22 cellular contexts compared by ENCODE assay signal in the genomic region with DNA sequence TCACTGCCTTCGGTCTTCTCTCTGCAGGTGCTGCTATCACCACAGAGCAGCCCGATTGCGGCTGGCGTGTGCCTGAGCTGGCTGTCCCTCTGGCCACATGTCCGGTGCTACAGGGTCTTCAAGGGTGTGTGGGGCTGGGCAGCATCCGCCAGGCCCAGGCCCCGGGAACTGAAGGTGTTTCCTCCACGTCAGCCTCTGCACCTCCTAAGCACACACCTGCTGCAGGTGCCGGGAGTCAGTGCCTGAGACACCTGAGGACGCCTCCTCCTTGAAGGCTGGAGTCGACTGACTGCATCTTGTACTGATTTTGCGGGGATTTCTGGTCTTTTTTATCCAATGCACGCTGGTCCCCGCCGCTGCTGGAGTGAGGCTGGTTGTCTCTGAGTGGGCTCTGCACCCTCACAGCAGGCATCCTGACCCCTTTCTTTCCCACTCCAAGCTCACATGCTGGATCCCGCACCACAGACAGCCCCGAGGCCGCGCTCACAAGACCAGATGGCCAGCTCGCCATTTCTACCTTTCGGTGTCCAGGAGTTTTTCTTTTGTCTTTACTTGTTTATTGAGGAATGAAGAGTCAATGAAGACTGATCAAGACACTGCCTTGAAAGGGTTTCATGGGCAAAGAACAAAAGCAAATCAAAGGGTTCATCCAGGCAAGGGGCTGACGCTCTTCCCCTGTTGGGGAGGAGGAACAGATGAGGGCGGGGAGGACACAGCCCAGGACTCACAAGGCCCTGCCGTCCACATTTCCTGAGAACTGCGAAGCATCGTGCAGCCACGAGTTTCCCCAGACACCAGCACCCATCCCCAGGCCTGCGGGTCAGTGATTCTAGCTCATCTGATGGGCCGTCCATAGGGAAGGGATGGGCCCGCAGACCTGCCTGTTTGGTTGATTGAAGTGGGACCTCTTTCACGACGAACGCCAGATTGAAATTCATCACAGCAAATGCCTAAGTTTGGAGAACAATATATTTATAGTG.
"Had no signal": no experiment of that assay in that cellular context is flagged by ENCODE, and none has a peak within 500 bp of the region (broad histone marks: within the 10 kb centered on the region; RNA-seq: fewer than 3 reads in every experiment).

No MANE protein-coding gene starts in this region.

- H3K4me3 Mint-ChIP-seq: activated CD4-positive, alpha-beta memory T cell treated with anti-CD3 and anti-CD28 coated beads for 36 hours; activated CD4-positive, alpha-beta T cell treated with anti-CD3 and anti-CD28 coated beads for 36 hours; activated CD4-positive, alpha-beta T cell treated with anti-CD3 and anti-CD28 coated beads, Interleukin-2, amount 10 ng/mL, durations not matched to agents 24 days and 14 days; activated CD8-positive, alpha-beta T cell treated with anti-CD3 and anti-CD28 coated beads, Interleukin-2, amount 10 ng/mL, durations not matched to agents 7 days and 5 days; activated naive CD8-positive, alpha-beta T cell; activated T-cell treated with anti-CD3 and anti-CD28 coated beads, Interleukin-2, amount 50 U/mL, for 4 hours; activated T-helper 17 cell treated with anti-CD3 and anti-CD28 coated beads, Interleukin-2, amount 50 U/mL, for 72 hours had no signal

- DNase-seq: activated CD4-positive, alpha-beta memory T cell treated with anti-CD3 and anti-CD28 coated beads for 36 hours; activated CD4-positive, alpha-beta T cell treated with anti-CD3 and anti-CD28 coated beads for 36 hours; activated CD4-positive, alpha-beta T cell treated with anti-CD3 and anti-CD28 coated beads, Interleukin-2, amount 10 ng/mL, durations not matched to agents 24 days and 14 days; activated CD4-positive, CD25-positive, alpha-beta regulatory T cell; activated CD4-positive, CD25-positive, alpha-beta regulatory T cell treated with anti-CD3 and anti-CD28 coated beads, Interleukin-2, amount 50 U/mL, for 72 hours; activated CD8-positive, alpha-beta T cell treated with anti-CD3 and anti-CD28 coated beads, Interleukin-2, amount 10 ng/mL, durations not matched to agents 7 days and 5 days; activated effector memory CD4-positive, alpha-beta T cell treated with Interleukin-2 at 50 U/mL for 16 hours; activated gamma-delta T cell treated with Interleukin-2 at 50 U/mL for 16 hours; activated naive CD4-positive, alpha-beta T cell treated with anti-CD3 and anti-CD28 coated beads, Interleukin-2, amount 50 U/mL, for 16 hours; activated naive CD4-positive, alpha-beta T cell treated with Interleukin-2 at 50 U/mL for 16 hours; activated T-cell treated with anti-CD3 and anti-CD28 coated beads, Interleukin-2, amount 50 U/mL, for 4 hours; amniotic stem cell; anterior cingulate cortex; brain microvascular endothelial cell; caudate nucleus; colonic mucosa; effector CD8-positive, alpha-beta T cell; foreskin fibroblast; T-helper 2 cell had no signal

- ATAC-seq: activated CD4-positive, alpha-beta T cell treated with anti-CD3 and anti-CD28 coated beads for 36 hours; activated CD8-positive, alpha-beta T cell treated with anti-CD3 and anti-CD28 coated beads, Interleukin-2, amount 10 ng/mL, durations not matched to agents 7 days and 5 days; activated T-cell treated with anti-CD3 and anti-CD28 coated beads, Interleukin-2, amount 50 U/mL, for 4 hours; activated T-helper 17 cell treated with anti-CD3 and anti-CD28 coated beads, Interleukin-2, amount 50 U/mL, for 72 hours had no signal

- H3K9me3 Mint-ChIP-seq: activated CD4-positive, alpha-beta T cell treated with anti-CD3 and anti-CD28 coated beads, Interleukin-2, amount 10 ng/mL, durations not matched to agents 24 days and 14 days had no signal

- H3K36me3 ChIP-seq: brain microvascular endothelial cell, colonic mucosa had no signal

- H3K27ac Mint-ChIP-seq: activated CD4-positive, alpha-beta memory T cell treated with anti-CD3 and anti-CD28 coated beads for 36 hours; activated CD4-positive, alpha-beta T cell treated with anti-CD3 and anti-CD28 coated beads for 36 hours; activated CD4-positive, alpha-beta T cell treated with anti-CD3 and anti-CD28 coated beads, Interleukin-2, amount 10 ng/mL, durations not matched to agents 24 days and 14 days; activated CD8-positive, alpha-beta T cell treated with anti-CD3 and anti-CD28 coated beads, Interleukin-2, amount 10 ng/mL, durations not matched to agents 7 days and 5 days; activated naive CD8-positive, alpha-beta T cell; activated T-helper 17 cell treated with anti-CD3 and anti-CD28 coated beads, Interleukin-2, amount 50 U/mL, for 72 hours had no signal

- H3K4me3 ChIP-seq: colonic mucosa had no signal

- H3K27me3 Mint-ChIP-seq: activated CD4-positive, alpha-beta memory T cell treated with anti-CD3 and anti-CD28 coated beads for 36 hours; activated CD4-positive, alpha-beta T cell treated with anti-CD3 and anti-CD28 coated beads, Interleukin-2, amount 10 ng/mL, durations not matched to agents 24 days and 14 days; activated T-helper 17 cell treated with anti-CD3 and anti-CD28 coated beads, Interleukin-2, amount 50 U/mL, for 72 hours had no signal

- H3K4me1 ChIP-seq: colonic mucosa had no signal

- H3K27ac ChIP-seq: brain microvascular endothelial cell, colonic mucosa, epithelial cell of prostate had no signal

- H3K9me3 ChIP-seq: colonic mucosa had no signal

- H3K36me3 Mint-ChIP-seq: activated CD4-positive, alpha-beta memory T cell treated with anti-CD3 and anti-CD28 coated beads for 36 hours; activated naive CD8-positive, alpha-beta T cell had no signal

- H3K4me1 Mint-ChIP-seq: activated CD4-positive, alpha-beta T cell treated with anti-CD3 and anti-CD28 coated beads for 36 hours; activated CD4-positive, alpha-beta T cell treated with anti-CD3 and anti-CD28 coated beads, Interleukin-2, amount 10 ng/mL, durations not matched to agents 24 days and 14 days; activated T-helper 17 cell treated with anti-CD3 and anti-CD28 coated beads, Interleukin-2, amount 50 U/mL, for 72 hours had no signal

- H3K27me3 ChIP-seq: brain microvascular endothelial cell, colonic mucosa had no signal
